8 cellular contexts compared by ENCODE assay signal in genomic region chr17:14737984-14738651, GRCh38.
DNase-seq lines count a peak whose midpoint lies in the region; ATAC-seq, FAIRE-seq and TF ChIP-seq lines count a peak whose summit lies in the region.

No MANE protein-coding gene starts in this region.

- H3K4me3 Mint-ChIP-seq in stimulated activated naive CD8-positive, alpha-beta T cell treated with anti-CD3 and anti-CD28 coated beads, Interleukin-15, amount 100 ng/mL, for 72 hours, result no peak overlapping the region

- FAIRE-seq in H54 (lab: Jason Lieb, UNC) (no peak), RCC 7860 (lab: Jason Lieb, UNC) (peak; percentile 79), GM12891 (lab: Jason Lieb, UNC) (no peak)

- no peak for TF ChIP-seq EP300 in gastroesophageal sphincter (IDR thresholded peaks at IDR 0.05)

- H3K36me3 ChIP-seq in gastroesophageal sphincter (no peaks in the 10 kb centered on the region), skeletal muscle satellite cell (ENCODE audit: insufficient read depth, low read length) (no peaks in the 10 kb centered on the region)

- ATAC-seq in gastroesophageal sphincter, result peak; percentile 82
- ATAC-seq in HG03039 (IDR thresholded peaks at IDR 0.05; ENCODE audit: unreplicated experiment), result no peak
- ATAC-seq in stimulated activated naive CD8-positive, alpha-beta T cell treated with anti-CD3 and anti-CD28 coated beads, Interleukin-15, amount 100 ng/mL, for 72 hours, result no peak

- H3K4me2 ChIP-seq in skeletal muscle satellite cell (ENCODE audit: low read length), result peak overlapping the region; percentile 66

- peak overlapping the region; percentile 64 for H3K9ac ChIP-seq in skeletal muscle satellite cell (ENCODE audit: low read depth, low read length)

- no peak for TF ChIP-seq CTCF in gastroesophageal sphincter (IDR thresholded peaks at IDR 0.05)

- TF ChIP-seq POLR2A in H54 (IDR thresholded peaks at IDR 0.05; ENCODE audit: low read depth, low read length) (no peak), gastroesophageal sphincter (IDR thresholded peaks at IDR 0.05) (no peak), GM12891 (IDR thresholded peaks at IDR 0.05; ENCODE audit: low read depth, low read length) (no peak)

- H3K4me3 ChIP-seq in gastroesophageal sphincter (no peak overlapping the region), skeletal muscle satellite cell (ENCODE audit: low read length) (peak overlapping the region; percentile 7)

- H3K9me3 ChIP-seq in gastroesophageal sphincter, result no peaks in the 10 kb centered on the region
- no peaks in the 10 kb centered on the region for H3K9me3 ChIP-seq in skeletal muscle satellite cell (replicated peaks; ENCODE audit: low read length)

- no peaks in the 10 kb centered on the region for H3K4me1 Mint-ChIP-seq in stimulated activated naive CD8-positive, alpha-beta T cell treated with anti-CD3 and anti-CD28 coated beads, Interleukin-15, amount 100 ng/mL, for 72 hours

- H3K9me3 Mint-ChIP-seq in stimulated activated naive CD8-positive, alpha-beta T cell treated with anti-CD3 and anti-CD28 coated beads, Interleukin-15, amount 100 ng/mL, for 72 hours, result no peaks in the 10 kb centered on the region

- H3K27me3 Mint-ChIP-seq in stimulated activated naive CD8-positive, alpha-beta T cell treated with anti-CD3 and anti-CD28 coated beads, Interleukin-15, amount 100 ng/mL, for 72 hours, result peaks cover 8% of the 10 kb centered on the region

- H3K27me3 ChIP-seq in gastroesophageal sphincter (no peaks in the 10 kb centered on the region), skeletal muscle satellite cell (ENCODE audit: control insufficient read depth, insufficient read depth, low read length) (no peaks in the 10 kb centered on the region)

- 64 to 74% methylated on average over 4 to 7 of the region's 12 CpGs for WGBS in gastroesophageal sphincter (ENCODE audit: low coverage in 1 of 2), 2 donors

- no peak overlapping the region for H3K27ac Mint-ChIP-seq in stimulated activated naive CD8-positive, alpha-beta T cell treated with anti-CD3 and anti-CD28 coated beads, Interleukin-15, amount 100 ng/mL, for 72 hours

- H3K4me1 ChIP-seq in gastroesophageal sphincter, result no peaks in the 10 kb centered on the region
- H3K4me1 ChIP-seq in skeletal muscle satellite cell (ENCODE audit: control insufficient read depth, insufficient read depth, low read length), result peaks cover 51% of the 10 kb centered on the region

- DNase-seq in AG08395 (ENCODE audit: low spot score), result peak; percentile 91
- DNase-seq in H54 (ENCODE audit: insufficient read length, low spot score), result peak; percentile 59
- DNase-seq in RCC 7860 (ENCODE audit: low spot score), result peak; percentile 73
- no peak for DNase-seq in stimulated activated naive CD8-positive, alpha-beta T cell treated with anti-CD3 and anti-CD28 coated beads, Interleukin-15, amount 100 ng/mL, for 72 hours
- DNase-seq in GM12891 (ENCODE audit: insufficient read length, low spot score), result no peak

- no peak overlapping the region for H3K27ac ChIP-seq in gastroesophageal sphincter

TF ChIP-seq in GM12891, 5 proteins besides CTCF, POLR2A, EP300 and RAD21:
- TF ChIP-seq POU2F2 (IDR thresholded peaks at IDR 0.05; ENCODE audit: low read depth, low read length) (no peak), POLR2AphosphoS5 (IDR thresholded peaks at IDR 0.05; ENCODE audit: low read depth, low read length) (no peak), TAF1 (IDR thresholded peaks at IDR 0.05; ENCODE audit: low read depth, low read length) (no peak), PAX5 (IDR thresholded peaks at IDR 0.05; ENCODE audit: insufficient read depth, low read length, severe bottlenecking) (no peak), SPI1 (IDR thresholded peaks at IDR 0.05; ENCODE audit: low read depth, low read length) (no peak)

Comparison
In these comparisons a context has a peak if more than half of its experiments do, and no peak if none do; other contexts are left out.
1. DNase-seq: peak in AG08395 (single experiment), H54 (single experiment) and RCC 7860 (single experiment); none in stimulated activated naive CD8-positive, alpha-beta T cell treated with anti-CD3 and anti-CD28 coated beads, Interleukin-15, amount 100 ng/mL, for 72 hours (0 of 2) and GM12891 (single experiment).